10 cellular contexts compared by ENCODE assay signal in genomic region chr15:74179101-74179841, GRCh38. TPM values are rescaled to one million over a fixed set of nuclear protein-coding genes. Genes with fewer than 3 reads are reported as not detected.
A peak's percentile ranks its signal among the peaks of the same experiment; 100 is the strongest.
DNase-seq lines count a peak whose midpoint lies in the region; ATAC-seq and TF ChIP-seq lines count a peak whose summit lies in the region.
"Had no signal": no experiment of that assay in that cellular context is flagged by ENCODE, and none has a peak within 500 bp of the region (broad histone marks: within the 10 kb centered on the region; RNA-seq: fewer than 3 reads in every experiment).

No MANE protein-coding gene starts in this region.

- DNase-seq in AG10803 (ENCODE audit: low read depth) (peak; percentile 96), SJSA1 (ENCODE audit: low read depth in 1 of 2, low spot score in 2 of 2) (peak; percentile 74 to 86), fibroblast of pulmonary artery (ENCODE audit: low read depth) (peak; percentile 92), osteocyte (ENCODE audit: extremely low spot score, unreplicated experiment) (peak; percentile 94), HT-29 (ENCODE audit: low spot score) (no peak), SKM-1 (lab: John Stamatoyannopoulos, UW; ENCODE audit: unreplicated experiment) (no peak)
- DNase-seq in activated CD4-positive, alpha-beta T cell treated with anti-CD3 and anti-CD28 coated beads for 48 hours = no peak
- DNase-seq: activated naive CD4-positive, alpha-beta T cell treated with anti-CD3 and anti-CD28 coated beads, Interleukin-2, amount 50 U/mL, for 16 hours; NK-92 treated with Interleukin-12 subunit alpha and Interleukin-12 subunit beta, amount 100 ng/mL, for 24 hours had no signal

- H3K36me3 ChIP-seq in SJSA1 = no peaks in the 10 kb centered on the region

- peaks cover 68% of the 10 kb centered on the region for H3K4me1 Mint-ChIP-seq in osteocyte (ENCODE audit: unreplicated experiment)

- H3K9me3 ChIP-seq in SJSA1 (replicated peaks) = no peaks in the 10 kb centered on the region

- H3K9me3 Mint-ChIP-seq in osteocyte (ENCODE audit: unreplicated experiment) = no peaks in the 10 kb centered on the region

- H3K4me3 ChIP-seq in AG10803 (ENCODE audit: low read length) (0 out of 2 replicates have a peak overlapping the region, but pooled peaks have one; percentile 3), SJSA1 (no peak overlapping the region), fibroblast of pulmonary artery (replicated peaks; ENCODE audit: low read depth, low read length) (no peak overlapping the region)

- peak overlapping the region; percentile 20 for H3K27ac ChIP-seq in SJSA1

- TF ChIP-seq CTCF in AG10803 (conservative IDR thresholded peaks at IDR 0.05; ENCODE audit: low read length) = no peak
- TF ChIP-seq CTCF in fibroblast of pulmonary artery (IDR thresholded peaks at IDR 0.05; ENCODE audit: low read length, missing control alignments) = no peak
- TF ChIP-seq CTCF in osteocyte (IDR thresholded peaks at IDR 0.05) = no peak

- peaks cover 37% of the 10 kb centered on the region for H3K4me1 ChIP-seq in SJSA1 (replicated peaks)

- no peak for ATAC-seq in GM21515 (IDR thresholded peaks at IDR 0.05; ENCODE audit: unreplicated experiment)

- H3K27me3 ChIP-seq in SJSA1 (replicated peaks) = no peaks in the 10 kb centered on the region

- H3K27ac Mint-ChIP-seq in osteocyte (ENCODE audit: unreplicated experiment) = peak overlapping the region; percentile 95

- H3K36me3 Mint-ChIP-seq in osteocyte (ENCODE audit: unreplicated experiment) = peaks cover 10% of the 10 kb centered on the region

- no peaks in the 10 kb centered on the region for H3K27me3 Mint-ChIP-seq in osteocyte (ENCODE audit: unreplicated experiment)

- H3K4me3 Mint-ChIP-seq in osteocyte (ENCODE audit: unreplicated experiment) = peak overlapping the region; percentile 72

RNA-seq across cellular contexts. Expression of gene ISLR, which starts 5.8 kb away (rescaled TPM):
- not detected in 2 replicates for total RNA-seq in SJSA1 (2014; rRNA removed; shearing (Covaris generic))
- total RNA-seq in osteocyte = 108 and 110 TPM in 2 replicates
- not detected in 2 replicates for total RNA-seq in HT-29 (2014; rRNA removed; shearing (Covaris generic))

RNA-seq across cellular contexts. Expression of gene STRA6, which starts 23.3 kb away (rescaled TPM):
- 0.18 TPM in 1 of 2 replicates, not detected in the other for total RNA-seq in SJSA1 (2014; rRNA removed; shearing (Covaris generic))
- 23.2 and 25.8 TPM in 2 replicates for total RNA-seq in osteocyte
- 14.3 and 14.7 TPM in 2 replicates for total RNA-seq in HT-29 (2014; rRNA removed; shearing (Covaris generic))

RNA-seq across cellular contexts. Expression of gene ISLR2, which starts 48.9 kb away (rescaled TPM):
- total RNA-seq in SJSA1 (2014; rRNA removed; shearing (Covaris generic)) = not detected in 2 replicates
- 6.1 TPM in 2 replicates for total RNA-seq in osteocyte
- not detected in 2 replicates for total RNA-seq in HT-29 (2014; rRNA removed; shearing (Covaris generic))

RNA-seq across cellular contexts. Expression of gene CCDC33, which starts 56.9 kb away (rescaled TPM):
- total RNA-seq in SJSA1 (2014; rRNA removed; shearing (Covaris generic)) = not detected in 2 replicates
- not detected in 2 replicates for total RNA-seq in osteocyte
- 9.9 and 17.0 TPM in 2 replicates for total RNA-seq in HT-29 (2014; rRNA removed; shearing (Covaris generic))

Comparison
In these comparisons a context has a peak if more than half of its experiments do, and no peak if none do; other contexts are left out.
1. DNase-seq: peak in AG10803 (single experiment), SJSA1 (2 of 2), fibroblast of pulmonary artery (single experiment) and osteocyte (single experiment); none in activated CD4-positive, alpha-beta T cell treated with anti-CD3 and anti-CD28 coated beads for 48 hours (single experiment), HT-29 (single experiment) and SKM-1 (single experiment).
2. RNA of gene ISLR, which starts 5.8 kb away (total RNA-seq): 108 to 110 TPM in osteocyte; not detected in SJSA1 and not detected in HT-29; every median in the first group is over 100 times any median in the second.
3. RNA of gene STRA6, which starts 23.3 kb away (total RNA-seq): 23.2 to 25.8 TPM in osteocyte and 14.3 to 14.7 TPM in HT-29; 0.18 TPM in SJSA1; every median in the first group is over 10 times any median in the second.